In genomic region chr7:1720325-1720724, GRCh38 we compare ENCODE assay signal across 16 cellular contexts. TPM values are rescaled to one million over a fixed set of nuclear protein-coding genes. Genes with fewer than 3 reads are reported as not detected.
DNase-seq lines count a peak whose midpoint lies in the region; ATAC-seq and FAIRE-seq lines count a peak whose summit lies in the region.
"Had no signal": no experiment of that assay in that cellular context is flagged by ENCODE, and none has a peak within 500 bp of the region (broad histone marks: within the 10 kb centered on the region; RNA-seq: fewer than 3 reads in every experiment).

No MANE protein-coding gene starts in this region.

- FAIRE-seq in RCC 7860 (lab: Jason Lieb, UNC), result no peak

- ATAC-seq in HG02884 (IDR thresholded peaks at IDR 0.05; ENCODE audit: unreplicated experiment) (no peak), GM21367 (IDR thresholded peaks at IDR 0.05; ENCODE audit: unreplicated experiment) (no peak)
- ATAC-seq: CD8-positive, alpha-beta T cell; effector memory CD8-positive, alpha-beta T cell; mucosa of descending colon had no signal

- DNase-seq in NCI-H2081 (lab: John Stamatoyannopoulos, UW) (peak; percentile 63 to 71), NCI-H2081 treated with DMSO at 0.1 percent for 48 hours (lab: John Stamatoyannopoulos, UW) (no peak), NAMALWA (ENCODE audit: low spot score) (peak; percentile 53), NCI-H774 (lab: John Stamatoyannopoulos, UW) (peak; percentile 18), myocyte (ENCODE audit: low read depth) (peak; percentile 69), RCC 7860 (ENCODE audit: low spot score) (no peak)
- DNase-seq: activated naive CD8-positive, alpha-beta T cell treated with anti-CD3 and anti-CD28 coated beads for 36 hours; activated T-cell treated with anti-CD3 and anti-CD28 coated beads, Interleukin-2, amount 50 U/mL, for 24 hours; CD8-positive, alpha-beta T cell; effector memory CD8-positive, alpha-beta T cell; hippocampal formation; mucosa of descending colon; NCI-H146; stimulated activated CD4-positive, alpha-beta T cell treated with anti-CD3 and anti-CD28 coated beads, Interleukin-4, amount 100 ng/mL, for 4 hours had no signal

RNA-seq across cellular contexts. Expression of gene ELFN1, which starts 50.2 kb away (rescaled TPM):
- not detected in 2 replicates for total RNA-seq in myocyte
- 0.09 TPM for polyA plus RNA-seq in myocyte (2012)
- total RNA-seq: CD8-positive, alpha-beta T cell had no signal

Comparison
In these comparisons a context has a peak if more than half of its experiments do, and no peak if none do; other contexts are left out.
1. DNase-seq: peak in NCI-H2081 (2 of 2), NAMALWA (single experiment), NCI-H774 (single experiment) and myocyte (single experiment); none in NCI-H2081 treated with DMSO at 0.1 percent for 48 hours (single experiment) and RCC 7860 (single experiment).